19 cellular contexts compared by ENCODE assay signal in genomic region chr21:29205988-29206387, GRCh38.
DNase-seq lines count a peak whose midpoint lies in the region; ATAC-seq, FAIRE-seq and TF ChIP-seq lines count a peak whose summit lies in the region.
"Had no signal": no experiment of that assay in that cellular context is flagged by ENCODE, and none has a peak within 500 bp of the region (broad histone marks: within the 10 kb centered on the region; RNA-seq: fewer than 3 reads in every experiment).

No MANE protein-coding gene starts in this region.

- TF ChIP-seq CTCF in A549 (IDR thresholded peaks at IDR 0.05) (no peak), IMR-90 (conservative IDR thresholded peaks at IDR 0.05; ENCODE audit: low read depth, low read length) (no peak)

- H3K56ac ChIP-seq in IMR-90 (ENCODE audit: extremely low read depth, insufficient read depth, low read length), result no peak overlapping the region

- H3K9ac ChIP-seq in IMR-90 (ENCODE audit: low read depth, low read length), result no peak overlapping the region

- no peak for FAIRE-seq in A549 (lab: Jason Lieb, UNC)
- peak; percentile 56 for FAIRE-seq in urothelium cell line (lab: Jason Lieb, UNC)
- FAIRE-seq: H1, K562 had no signal

- TF ChIP-seq POLR2A in A549 (IDR thresholded peaks at IDR 0.05; ENCODE audit: low read length), result no peak
- TF ChIP-seq POLR2A in IMR-90 (IDR thresholded peaks at IDR 0.05; ENCODE audit: low read depth, low read length), result no peak

- H3K27ac ChIP-seq in A549 (no peak overlapping the region), IMR-90 (ENCODE audit: insufficient read depth, low read length) (no peak overlapping the region)

- H4K8ac ChIP-seq in IMR-90 (ENCODE audit: low read depth in 2 of 2, low read length in 2 of 2), result no peak overlapping the region; a peak in 1 of 4 replicates

- intact Hi-C loops in IMR-90 (cut with micrococcal nuclease) (no loop called here), left colon (cut with DNase I, micrococcal nuclease) (no loop called here)

- H4K20me1 ChIP-seq in IMR-90 (ENCODE audit: insufficient read depth, low read length), result no peaks in the 10 kb centered on the region

- H3K36me3 ChIP-seq in IMR-90 (ENCODE audit: control insufficient read depth, insufficient read depth, low read length), result no peaks in the 10 kb centered on the region
- H3K36me3 ChIP-seq: BE2C had no signal

- H3K23ac ChIP-seq in IMR-90 (ENCODE audit: low read depth, low read length), result no peak overlapping the region

- 36% methylated on average over 3 of the region's 3 CpGs for WGBS in A549 (ENCODE audit: missing lambda C conversion rate)
- no CpG with 5 or more reads among the region's 3 CpGs for WGBS in IMR-90 (ENCODE audit: extremely low coverage in 2 of 2, insufficient read length in 1 of 2), 2 experiments

- no peak overlapping the region for H2AK5ac ChIP-seq in IMR-90 (ENCODE audit: low read depth, low read length)

- POLR2A ChIA-PET in A549 (lab: Yijun Ruan, JAX) (no interaction called here), IMR-90 (lab: Charles Lee; ENCODE audit: unreplicated experiment) (no interaction called here)

- no TSS peak for BruUV-seq in IMR-90 (replicated peaks; lab: Mats Ljungman, UMichigan)

- no peak overlapping the region for H3K4me3 ChIP-seq in A549
- H3K4me3 ChIP-seq in IMR-90 (ENCODE audit: insufficient read depth, low read depth, low read length), result no peak overlapping the region
- H3K4me3 ChIP-seq: K562 had no signal

- H3K4me1 ChIP-seq in A549 (peaks cover 14% of the 10 kb centered on the region), IMR-90 (ENCODE audit: control insufficient read depth, insufficient read depth, low read length) (peaks cover 2% of the 10 kb centered on the region)
- H3K4me1 ChIP-seq: BE2C, Caco-2 had no signal

- no peaks in the 10 kb centered on the region for H3K27me3 ChIP-seq in IMR-90 (ENCODE audit: control insufficient read depth, insufficient read depth, low read length)

- H4K91ac ChIP-seq in IMR-90 (ENCODE audit: insufficient read depth, low read depth, low read length), result no peak overlapping the region

- peak overlapping the region; percentile 52; the same call in 1 of the 2 replicates for H3K14ac ChIP-seq in IMR-90 (replicated peaks; ENCODE audit: low read depth, low read length)

- CTCF ChIA-PET in A549 (lab: Yijun Ruan, JAX) (interaction anchor here (0.7 kb wide), 1 partner anchor 907 kb away, joined by 5 read pairs; no protein-coding TSS in a partner anchor), IMR-90 (lab: Yijun Ruan, JAX) (no interaction called here)

- no peak overlapping the region for H2AK9ac ChIP-seq in IMR-90 (replicated peaks; ENCODE audit: low read depth, low read length, poor library complexity)

- no peak overlapping the region for H4K5ac ChIP-seq in IMR-90 (ENCODE audit: low read depth, low read length)

- no peak overlapping the region for H3K18ac ChIP-seq in IMR-90 (ENCODE audit: low read depth, low read length)

- ATAC-seq in A549 (peak in 1 of 2 experiments; percentile 41; a peak in 1 of 6 replicates), IMR-90 (ENCODE audit: low read depth) (no peak), left colon (peak; percentile 48)
- ATAC-seq: K562 had no signal

- H2BK20ac ChIP-seq in IMR-90 (ENCODE audit: low read depth, low read length), result peak overlapping the region; percentile 47

- no peaks in the 10 kb centered on the region for H3K79me1 ChIP-seq in IMR-90 (ENCODE audit: low read depth in 1 of 2, low read length in 2 of 2)

- TF ChIP-seq RAD21 in A549 (conservative IDR thresholded peaks at IDR 0.05 in 1 of 2, IDR thresholded peaks at IDR 0.05 in 1 of 2) (no peak), IMR-90 (IDR thresholded peaks at IDR 0.05; ENCODE audit: low read length) (no peak)

- no peak overlapping the region for H2BK5ac ChIP-seq in IMR-90 (ENCODE audit: low read depth, low read length, poor library complexity, severe bottlenecking)

- H2AFZ ChIP-seq in IMR-90 (replicated peaks; ENCODE audit: low read length, poor library complexity), result no peak overlapping the region

- DNase-seq in A549 (ENCODE audit: low read depth in 1 of 2, low spot score in 1 of 2), result peak in 1 of 2 experiments; percentile 17
- DNase-seq in IMR-90, result no peak
- DNase-seq in left colon, result no peak
- DNase-seq in urothelium cell line (ENCODE audit: low spot score), result no peak
- DNase-seq in GOT3 (lab: John Stamatoyannopoulos, UW), result no peak
- DNase-seq in DMS153 treated with DMSO at 0.1 percent for 48 hours (lab: John Stamatoyannopoulos, UW; ENCODE audit: unreplicated experiment), result no peak
- DNase-seq in HuH-7.5 (ENCODE audit: low spot score), result no peak
- DNase-seq: 8988T; ACHN; BE2C; C1 segment of cervical spinal cord; Caco-2; CD4-positive, CD25-positive, alpha-beta regulatory T cell; DMS153; DMS79 treated with DMSO at 0.1 percent for 48 hours; GF-D8; H9 had no signal

- in situ Hi-C loops in IMR-90 (cut with MboI; ENCODE audit: low sequenced_read_pairs), result no loop called here

- no peak for TF ChIP-seq EP300 in A549 (IDR thresholded peaks at IDR 0.05)

- H3K9me3 ChIP-seq in A549 (0 out of 3 replicates have a peak, but pooled peaks cover 5% of the 10 kb centered on the region), IMR-90 (ENCODE audit: control insufficient read depth, insufficient read depth, low read length) (no peaks in the 10 kb centered on the region)
- H3K9me3 ChIP-seq: BE2C had no signal

- H2BK120ac ChIP-seq in IMR-90 (ENCODE audit: low read depth, low read length), result peak overlapping the region; percentile 44

- H3K4me2 ChIP-seq in A549 (peak overlapping the region; percentile 21; the same call in 1 of the 3 replicates), IMR-90 (ENCODE audit: low read depth, low read length) (no peak overlapping the region)

- peak overlapping the region; percentile 56; the same call in 1 of the 2 replicates for H3K4ac ChIP-seq in IMR-90 (ENCODE audit: low read depth, low read length)

- peak overlapping the region; percentile 45; the same call in 1 of the 3 replicates for H2BK15ac ChIP-seq in IMR-90 (ENCODE audit: low read depth, low read length)

- H3K9me1 ChIP-seq in IMR-90 (ENCODE audit: insufficient read depth, low read length), result no peaks in the 10 kb centered on the region

- dilution Hi-C loops in IMR-90 (cut with HindIII; ENCODE audit: low sequenced_read_pairs, unreplicated experiment), result no loop called here

TF ChIP-seq in A549, 52 proteins besides CTCF, POLR2A, EP300 and RAD21:
- TF ChIP-seq TP53 (CRISPR knock-in tag; IDR thresholded peaks at IDR 0.05) (no peak), HOXB13 (CRISPR knock-in tag; IDR thresholded peaks at IDR 0.05; ENCODE audit: low read depth) (no peak), ZC3H11A (IDR thresholded peaks at IDR 0.05) (no peak), FOSL2 (IDR thresholded peaks at IDR 0.05) (no peak), FOSL2 (CRISPR knock-in tag; IDR thresholded peaks at IDR 0.05) (no peak), MAFK (IDR thresholded peaks at IDR 0.05; ENCODE audit: partially characterized antibody) (no peak), HOXB5 (CRISPR knock-in tag; IDR thresholded peaks at IDR 0.05) (no peak), FOSB (CRISPR knock-in tag; IDR thresholded peaks at IDR 0.05) (no peak), JUN (IDR thresholded peaks at IDR 0.05) (no peak)

TF ChIP-seq in IMR-90, 13 proteins besides CTCF, POLR2A, EP300 and RAD21:
- TF ChIP-seq USF2 (IDR thresholded peaks at IDR 0.05; ENCODE audit: low read depth, low read length) (no peak), ELK1 (IDR thresholded peaks at IDR 0.05; ENCODE audit: borderline replicate concordance, low read depth, low read length) (no peak), MXI1 (IDR thresholded peaks at IDR 0.05; ENCODE audit: borderline replicate concordance, low read depth, low read length) (no peak), RFX5 (IDR thresholded peaks at IDR 0.05; ENCODE audit: low read depth, low read length) (no peak), MAFK (IDR thresholded peaks at IDR 0.05; ENCODE audit: low read depth, low read length) (no peak), RCOR1 (IDR thresholded peaks at IDR 0.05; ENCODE audit: insufficient replicate concordance, low read length) (no peak), BHLHE40 (IDR thresholded peaks at IDR 0.05; ENCODE audit: low read depth, low read length) (no peak), FOS (IDR thresholded peaks at IDR 0.05; ENCODE audit: low read depth, low read length) (no peak), NFE2L2 (IDR thresholded peaks at IDR 0.05; ENCODE audit: low read depth, low read length) (no peak)
